ENCODE assay signal across 9 cellular contexts in the genomic region with DNA sequence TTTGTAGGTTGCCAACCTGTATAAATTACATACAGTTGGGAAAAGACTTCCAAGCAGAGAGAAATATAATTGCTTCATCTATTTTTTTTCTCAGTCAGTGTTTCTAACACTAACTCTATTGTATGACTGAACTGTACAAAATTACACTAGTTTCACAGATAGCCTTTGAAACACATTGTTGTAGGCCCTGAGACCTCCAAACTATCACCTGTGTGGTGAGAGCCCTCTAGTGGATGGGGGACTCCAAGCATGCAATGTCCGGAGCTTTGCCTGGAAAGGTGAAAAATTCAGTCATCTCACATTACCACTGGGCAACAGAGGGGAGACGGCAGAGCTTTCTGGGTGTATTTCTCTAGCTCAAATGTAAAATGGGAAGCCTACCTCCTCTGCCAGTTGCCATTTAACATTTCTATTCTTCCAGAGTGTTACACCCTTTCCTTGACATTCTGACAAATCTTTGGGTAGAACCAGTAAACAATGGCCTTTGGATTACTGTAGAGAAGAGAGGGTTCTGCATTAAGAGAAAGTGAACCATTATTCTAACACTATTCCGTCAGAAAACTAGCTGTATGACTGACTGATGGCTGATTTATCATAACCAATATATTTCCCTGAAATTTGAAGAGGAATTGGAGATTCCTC.
DNase-seq lines count a peak whose midpoint lies in the region; ATAC-seq, FAIRE-seq and TF ChIP-seq lines count a peak whose summit lies in the region.
"Had no signal": no experiment of that assay in that cellular context is flagged by ENCODE, and none has a peak within 500 bp of the region (broad histone marks: within the 10 kb centered on the region; RNA-seq: fewer than 3 reads in every experiment).

No MANE protein-coding gene starts in this region.

- WGBS in iPS DF 6.9 (ENCODE audit: insufficient coverage, insufficient read length) = no CpG with 5 or more reads among the region's 3 CpGs

- ATAC-seq in GM21381 (IDR thresholded peaks at IDR 0.05; ENCODE audit: unreplicated experiment) (peak; percentile 94), HG03558 (IDR thresholded peaks at IDR 0.05; ENCODE audit: extremely low read depth, unreplicated experiment) (peak; percentile 71), HG03196 (IDR thresholded peaks at IDR 0.05; ENCODE audit: unreplicated experiment) (no peak)

- H3K27me3 ChIP-seq in astrocyte (ENCODE audit: insufficient read depth, low read length) = no peaks in the 10 kb centered on the region
- H3K27me3 ChIP-seq in iPS DF 6.9 (ENCODE audit: control insufficient read depth, insufficient read depth, low read length) = no peaks in the 10 kb centered on the region

- no peaks in the 10 kb centered on the region for H4K20me1 ChIP-seq in astrocyte (ENCODE audit: insufficient read depth, low read length)

- H3K4me1 Mint-ChIP-seq in astrocyte (ENCODE audit: low read depth, unreplicated experiment) = peaks cover 10% of the 10 kb centered on the region

- H3K9me3 ChIP-seq in astrocyte (ENCODE audit: insufficient read depth, low read depth, low read length) = no peaks in the 10 kb centered on the region
- H3K9me3 ChIP-seq in iPS DF 6.9 (ENCODE audit: control insufficient read depth, insufficient read depth, low read length) = no peaks in the 10 kb centered on the region

- peaks cover 2% of the 10 kb centered on the region for H3K36me3 Mint-ChIP-seq in astrocyte (ENCODE audit: low read depth, unreplicated experiment)

- H3K4me3 Mint-ChIP-seq in astrocyte (ENCODE audit: unreplicated experiment) = no peak overlapping the region
- H3K4me3 Mint-ChIP-seq: stimulated activated naive CD8-positive, alpha-beta T cell treated with anti-CD3 and anti-CD28 coated beads, Interleukin-15, Interleukin-2, amounts not matched to agents 100 ng/mL and 50 ng/mL, for 24 hours had no signal

- H3K4me1 ChIP-seq in astrocyte (ENCODE audit: insufficient read depth, low read length) (no peaks in the 10 kb centered on the region), iPS DF 6.9 (ENCODE audit: control insufficient read depth, insufficient read depth, low read length) (no peaks in the 10 kb centered on the region)

- no peak overlapping the region for H2AFZ ChIP-seq in astrocyte (ENCODE audit: low read depth, low read length)

- H3K36me3 ChIP-seq in astrocyte (ENCODE audit: insufficient read depth, low read length) (no peaks in the 10 kb centered on the region), iPS DF 6.9 (ENCODE audit: control insufficient read depth, insufficient read depth, low read length) (no peaks in the 10 kb centered on the region)

- peak; percentile 59 for DNase-seq in GM03348 (ENCODE audit: low spot score)
- DNase-seq in NCI-H748 (lab: John Stamatoyannopoulos, UW; ENCODE audit: unreplicated experiment) = peak; percentile 87
- peak; percentile 36 for DNase-seq in astrocyte (ENCODE audit: low read depth)
- DNase-seq in iPS DF 6.9 (ENCODE audit: low read depth, low spot score) = peak; percentile 67
- peak; percentile 44 for DNase-seq in stimulated activated CD8-positive, alpha-beta memory T cell treated with anti-CD3 and anti-CD28 coated beads, Interleukin-4, amount 100 ng/mL, for 48 hours

- H3K27ac ChIP-seq in astrocyte (ENCODE audit: low read depth, low read length) = no peak overlapping the region
- no peak overlapping the region for H3K27ac ChIP-seq in iPS DF 6.9 (ENCODE audit: low read length)

- H3K9me3 Mint-ChIP-seq in astrocyte (ENCODE audit: unreplicated experiment) = peaks cover 2% of the 10 kb centered on the region
- H3K9me3 Mint-ChIP-seq: stimulated activated naive CD8-positive, alpha-beta T cell treated with anti-CD3 and anti-CD28 coated beads, Interleukin-15, Interleukin-2, amounts not matched to agents 100 ng/mL and 50 ng/mL, for 24 hours had no signal

- no peak overlapping the region for H3K4me2 ChIP-seq in astrocyte (ENCODE audit: low read length)

- no peak overlapping the region for H3K27ac Mint-ChIP-seq in astrocyte (ENCODE audit: unreplicated experiment)
- H3K27ac Mint-ChIP-seq: stimulated activated naive CD8-positive, alpha-beta T cell treated with anti-CD3 and anti-CD28 coated beads, Interleukin-15, Interleukin-2, amounts not matched to agents 100 ng/mL and 50 ng/mL, for 24 hours had no signal

- H3K4me3 ChIP-seq in astrocyte (ENCODE audit: insufficient read depth, low read depth, low read length) = no peak overlapping the region
- no peak overlapping the region for H3K4me3 ChIP-seq in iPS DF 6.9 (ENCODE audit: low read length)

- H3K9ac ChIP-seq in astrocyte (ENCODE audit: low read length) = no peak overlapping the region

- peak; percentile 68 for TF ChIP-seq CTCF in astrocyte (IDR thresholded peaks at IDR 0.05; ENCODE audit: insufficient read depth, low read depth, low read length)

- H3K79me2 ChIP-seq in astrocyte (ENCODE audit: insufficient read depth, low read length) = no peaks in the 10 kb centered on the region

- FAIRE-seq in astrocyte (lab: Jason Lieb, UNC) = peak; percentile 62

- no peaks in the 10 kb centered on the region for H3K27me3 Mint-ChIP-seq in astrocyte (ENCODE audit: low read depth, unreplicated experiment)
- H3K27me3 Mint-ChIP-seq: stimulated activated naive CD8-positive, alpha-beta T cell treated with anti-CD3 and anti-CD28 coated beads, Interleukin-15, Interleukin-2, amounts not matched to agents 100 ng/mL and 50 ng/mL, for 24 hours had no signal

Comparison
In these comparisons a context has a peak if more than half of its experiments do, and no peak if none do; other contexts are left out.
1. DNase-seq: peak in every context shown above with its lines; median percentile 87 in NCI-H748; 67 in iPS DF 6.9; 59 in GM03348; 44 in stimulated activated CD8-positive, alpha-beta memory T cell treated with anti-CD3 and anti-CD28 coated beads, Interleukin-4, amount 100 ng/mL, for 48 hours; 36 in astrocyte.